Comparison of ENCODE assay signal across 8 cellular contexts in the genomic region with DNA sequence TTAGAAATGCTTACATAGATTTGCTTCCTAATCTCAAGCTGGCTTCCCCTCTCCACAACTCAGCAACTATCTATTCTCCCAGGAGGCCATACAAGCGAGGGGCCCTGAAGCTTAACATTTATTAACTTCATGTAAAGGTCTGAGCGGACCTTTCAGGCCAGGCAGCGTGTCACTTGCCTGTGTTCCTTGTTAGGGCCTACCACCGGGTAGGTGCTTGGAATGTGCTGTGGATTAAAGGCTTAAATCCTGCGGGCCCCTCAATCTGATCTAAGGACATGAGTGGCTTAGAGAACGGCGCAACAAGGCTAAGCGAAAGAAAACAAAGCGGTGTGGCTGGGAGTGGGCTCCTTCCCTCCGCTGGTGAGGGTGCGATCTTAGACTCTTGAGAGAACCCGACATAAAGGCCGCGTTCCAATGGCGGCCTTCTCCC. TPM values are rescaled to one million over a fixed set of nuclear protein-coding genes. Genes with fewer than 3 reads are reported as not detected.
DNase-seq lines count a peak whose midpoint lies in the region; ATAC-seq and TF ChIP-seq lines count a peak whose summit lies in the region.

No MANE protein-coding gene starts in this region.

- H3K9me3 Mint-ChIP-seq in central memory CD8-positive, alpha-beta T cell, result no peaks in the 10 kb centered on the region
- no peaks in the 10 kb centered on the region for H3K9me3 Mint-ChIP-seq in mesothelial cell of epicardium

- peaks cover 24% of the 10 kb centered on the region for H3K36me3 Mint-ChIP-seq in central memory CD8-positive, alpha-beta T cell (ENCODE audit: insufficient read depth)
- H3K36me3 Mint-ChIP-seq in mesothelial cell of epicardium, result no peaks in the 10 kb centered on the region

- H3K27me3 Mint-ChIP-seq in central memory CD8-positive, alpha-beta T cell, result no peaks in the 10 kb centered on the region
- H3K27me3 Mint-ChIP-seq in mesothelial cell of epicardium (ENCODE audit: low read depth), result no peaks in the 10 kb centered on the region

- peaks cover 7% of the 10 kb centered on the region; the same call in 1 of the 2 replicates for H3K36me3 ChIP-seq in Karpas-422 (ENCODE audit: insufficient read depth, low read length)

- peak overlapping the region; percentile 97 for H3K9ac ChIP-seq in Karpas-422 (ENCODE audit: low read length)

- DNase-seq in Karpas-422, result peak; percentile 69
- DNase-seq in central memory CD8-positive, alpha-beta T cell (ENCODE audit: low spot score in 2 of 2), result no peak
- DNase-seq in mesothelial cell of epicardium (ENCODE audit: low spot score in 2 of 2, unreplicated experiment in 2 of 2), result no peak
- no peak for DNase-seq in T-helper 9 cell
- no peak for DNase-seq in posterior vena cava (ENCODE audit: low spot score)

- no peak for TF ChIP-seq CTCF in mesothelial cell of epicardium (IDR thresholded peaks at IDR 0.05; ENCODE audit: unreplicated experiment)

- H3K27me3 ChIP-seq in Karpas-422 (ENCODE audit: low read length), result no peaks in the 10 kb centered on the region

- H4K20me1 ChIP-seq in Karpas-422 (ENCODE audit: insufficient read depth, low read depth, low read length), result peaks cover 37% of the 10 kb centered on the region

- H3K4me3 Mint-ChIP-seq in central memory CD8-positive, alpha-beta T cell, result peak overlapping the region; percentile 91
- H3K4me3 Mint-ChIP-seq in mesothelial cell of epicardium, result peak overlapping the region; percentile 92

- peak overlapping the region; percentile 97 for H3K27ac Mint-ChIP-seq in central memory CD8-positive, alpha-beta T cell (ENCODE audit: low read depth)
- H3K27ac Mint-ChIP-seq in mesothelial cell of epicardium, result peak overlapping the region; percentile 100

- intact Hi-C loops in posterior vena cava (cut with DNase I), result no loop called here

- H3K4me1 Mint-ChIP-seq in central memory CD8-positive, alpha-beta T cell, result peaks cover 46% of the 10 kb centered on the region
- peaks cover 44% of the 10 kb centered on the region for H3K4me1 Mint-ChIP-seq in mesothelial cell of epicardium

- no peaks in the 10 kb centered on the region for H3K9me3 ChIP-seq in Karpas-422 (ENCODE audit: low read length)

- peak overlapping the region; percentile 99 for H3K4me2 ChIP-seq in Karpas-422 (ENCODE audit: low read depth, low read length, poor library complexity, severe bottlenecking)

- H3K4me1 ChIP-seq in Karpas-422 (ENCODE audit: low read length), result peaks cover 44% of the 10 kb centered on the region

- ATAC-seq in central memory CD8-positive, alpha-beta T cell (replicated peaks; ENCODE audit: extremely low read depth, poor library complexity, severe bottlenecking), result no peak
- ATAC-seq in GM18870 (IDR thresholded peaks at IDR 0.05; ENCODE audit: unreplicated experiment) (no peak), HG03439 (IDR thresholded peaks at IDR 0.05; ENCODE audit: unreplicated experiment) (no peak)

- peak overlapping the region; percentile 97 for H3K27ac ChIP-seq in Karpas-422 (ENCODE audit: low read length)

- H3K79me2 ChIP-seq in Karpas-422 (ENCODE audit: low read length), result peaks cover 55% of the 10 kb centered on the region

- H3K9me2 ChIP-seq in Karpas-422 (replicated peaks; ENCODE audit: insufficient read depth, low read length), result no peaks in the 10 kb centered on the region

- H2AFZ ChIP-seq in Karpas-422 (ENCODE audit: low read length), result no peak overlapping the region

- H3K4me3 ChIP-seq in GM08714 (ENCODE audit: low read length) (peak overlapping the region; percentile 77), Karpas-422 (ENCODE audit: low read length) (peak overlapping the region; percentile 95)

RNA-seq across cellular contexts. Expression of gene HSPA4, which starts 0.7 kb away (rescaled TPM):
- total RNA-seq in Karpas-422 (2014; rRNA removed; shearing (Covaris generic); ENCODE audit: low replicate concordance), result 72.2 and 122 TPM in 2 replicates
- total RNA-seq in mesothelial cell of epicardium (109 to 111 TPM (median 111 TPM) in 3 replicates), posterior vena cava (10 to 100 TPM; 70.4 to 89.8 TPM)

RNA-seq across cellular contexts. Expression of gene ZCCHC10, which starts 24.8 kb away (rescaled TPM):
- total RNA-seq in Karpas-422 (2014; rRNA removed; shearing (Covaris generic); ENCODE audit: low replicate concordance), result 4.7 and 23.7 TPM in 2 replicates
- 18.2 to 19.5 TPM (median 18.7 TPM) in 3 replicates for total RNA-seq in mesothelial cell of epicardium
- 10 to 100 TPM; 14.8 to 19.0 TPM for total RNA-seq in posterior vena cava
